ENCODE assay signal across 21 cellular contexts in genomic region chr16:49658491-49658890, GRCh38.
A peak's percentile ranks its signal among the peaks of the same experiment; 100 is the strongest.
DNase-seq lines count a peak whose midpoint lies in the region; ATAC-seq and TF ChIP-seq lines count a peak whose summit lies in the region.
"Had no signal": no experiment of that assay in that cellular context is flagged by ENCODE, and none has a peak within 500 bp of the region (broad histone marks: within the 10 kb centered on the region; RNA-seq: fewer than 3 reads in every experiment).

No MANE protein-coding gene starts in this region.

- intact Hi-C loops in Right ventricle myocardium superior (cut with DNase I) = no loop called here
- intact Hi-C loops in cardiac septum (cut with DNase I) = no loop called here
- intact Hi-C loops in natural killer cell (cut with micrococcal nuclease) = no loop called here
- intact Hi-C loops in dorsolateral prefrontal cortex (cut with DNase I) = no loop called here

- no peak overlapping the region for H3K27ac ChIP-seq in dorsolateral prefrontal cortex

- peak; percentile 21 for DNase-seq in Right ventricle myocardium superior
- no peak for DNase-seq in cardiac septum (ENCODE audit: low spot score)
- DNase-seq in astrocyte of the hippocampus (ENCODE audit: low read depth, low spot score) = peak; percentile 22
- no peak for DNase-seq in nephron progenitor cell
- DNase-seq in type B pancreatic cell (ENCODE audit: extremely low spot score, unreplicated experiment) = no peak
- DNase-seq in activated T-cell treated with anti-CD3 and anti-CD28 coated beads, Interleukin-2, amount 50 U/mL, for 24 hours = no peak
- DNase-seq in natural killer cell = no peak
- DNase-seq in dorsolateral prefrontal cortex = no peak
- DNase-seq: 8988T; Caco-2; CD4-positive, alpha-beta T cell; GDM1; MM.1S; NCI-H1092; NCI-H146; NCI-H2081; NCI-H2171 treated with DMSO at 0.1 percent for 48 hours; NCI-H446 treated with DMSO at 0.1 percent for 48 hours; SHP77 treated with DMSO at 0.1 percent for 48 hours had no signal

- H3K4me1 Mint-ChIP-seq in nephron progenitor cell = peaks cover 70% of the 10 kb centered on the region
- H3K4me1 Mint-ChIP-seq in type B pancreatic cell (ENCODE audit: unreplicated experiment) = peaks cover 41% of the 10 kb centered on the region
- no peaks in the 10 kb centered on the region for H3K4me1 Mint-ChIP-seq in activated T-cell treated with anti-CD3 and anti-CD28 coated beads, Interleukin-2, amount 50 U/mL, for 24 hours (ENCODE audit: low read depth)
- H3K4me1 Mint-ChIP-seq in natural killer cell = no peaks in the 10 kb centered on the region
- H3K4me1 Mint-ChIP-seq: B cell had no signal

- H3K27ac Mint-ChIP-seq in nephron progenitor cell = peak overlapping the region; percentile 52
- peak overlapping the region; percentile 47 for H3K27ac Mint-ChIP-seq in type B pancreatic cell
- H3K27ac Mint-ChIP-seq in activated T-cell treated with anti-CD3 and anti-CD28 coated beads, Interleukin-2, amount 50 U/mL, for 24 hours = no peak overlapping the region
- H3K27ac Mint-ChIP-seq in natural killer cell = no peak overlapping the region
- H3K27ac Mint-ChIP-seq: B cell; CD4-positive, alpha-beta T cell had no signal

- H3K4me3 Mint-ChIP-seq in nephron progenitor cell (no peak overlapping the region), type B pancreatic cell (no peak overlapping the region), natural killer cell (no peak overlapping the region)
- H3K4me3 Mint-ChIP-seq in activated T-cell treated with anti-CD3 and anti-CD28 coated beads, Interleukin-2, amount 50 U/mL, for 24 hours = no peak overlapping the region
- H3K4me3 Mint-ChIP-seq: B cell; CD4-positive, alpha-beta T cell had no signal

- H3K36me3 Mint-ChIP-seq in nephron progenitor cell (ENCODE audit: low read depth) = no peaks in the 10 kb centered on the region
- no peaks in the 10 kb centered on the region for H3K36me3 Mint-ChIP-seq in type B pancreatic cell
- no peaks in the 10 kb centered on the region for H3K36me3 Mint-ChIP-seq in activated T-cell treated with anti-CD3 and anti-CD28 coated beads, Interleukin-2, amount 50 U/mL, for 24 hours (ENCODE audit: low read depth)
- no peaks in the 10 kb centered on the region for H3K36me3 Mint-ChIP-seq in natural killer cell

- TF ChIP-seq CTCF in nephron progenitor cell (IDR thresholded peaks at IDR 0.05) (no peak), type B pancreatic cell (conservative IDR thresholded peaks at IDR 0.05) (no peak), natural killer cell (IDR thresholded peaks at IDR 0.05) (no peak), dorsolateral prefrontal cortex (IDR thresholded peaks at IDR 0.05 in 54 of 56, conservative IDR thresholded peaks at IDR 0.05 in 2 of 56; ENCODE audit: low read depth in 1 of 56, partially characterized antibody in 56 of 56) (no peak)

- peaks cover 4% of the 10 kb centered on the region for H3K27me3 Mint-ChIP-seq in nephron progenitor cell (ENCODE audit: low read depth, poor library complexity)
- no peaks in the 10 kb centered on the region for H3K27me3 Mint-ChIP-seq in type B pancreatic cell
- peaks cover 2% of the 10 kb centered on the region for H3K27me3 Mint-ChIP-seq in activated T-cell treated with anti-CD3 and anti-CD28 coated beads, Interleukin-2, amount 50 U/mL, for 24 hours
- H3K27me3 Mint-ChIP-seq in natural killer cell (ENCODE audit: low read depth in 2 of 2) = no peaks in the 10 kb centered on the region
- H3K27me3 Mint-ChIP-seq: B cell had no signal

- H3K9me3 Mint-ChIP-seq in nephron progenitor cell = no peaks in the 10 kb centered on the region
- no peaks in the 10 kb centered on the region for H3K9me3 Mint-ChIP-seq in type B pancreatic cell
- no peaks in the 10 kb centered on the region for H3K9me3 Mint-ChIP-seq in activated T-cell treated with anti-CD3 and anti-CD28 coated beads, Interleukin-2, amount 50 U/mL, for 24 hours
- no peaks in the 10 kb centered on the region for H3K9me3 Mint-ChIP-seq in natural killer cell
- H3K9me3 Mint-ChIP-seq: CD4-positive, alpha-beta T cell had no signal

- ATAC-seq in Right ventricle myocardium superior (ENCODE audit: poor library complexity) (no peak), natural killer cell (no peak)
- ATAC-seq: HCT116 had no signal

- no peak overlapping the region for H3K4me3 ChIP-seq in dorsolateral prefrontal cortex

- H3K27me3 ChIP-seq in dorsolateral prefrontal cortex = peaks cover 0 to 12% (median 0%) of the 10 kb centered on the region in 45 donors

Comparison
In these comparisons a context has a peak if more than half of its experiments do, and no peak if none do; other contexts are left out.
1. DNase-seq: peak in Right ventricle myocardium superior (single experiment) and astrocyte of the hippocampus (single experiment); none in cardiac septum (single experiment), nephron progenitor cell (single experiment), type B pancreatic cell (single experiment), activated T-cell treated with anti-CD3 and anti-CD28 coated beads, Interleukin-2, amount 50 U/mL, for 24 hours (single experiment), natural killer cell (single experiment) and dorsolateral prefrontal cortex (0 of 10).
2. H3K27ac Mint-ChIP-seq: peak in nephron progenitor cell (single experiment) and type B pancreatic cell (single experiment); none in activated T-cell treated with anti-CD3 and anti-CD28 coated beads, Interleukin-2, amount 50 U/mL, for 24 hours (single experiment) and natural killer cell (0 of 2).